In the genomic region with DNA sequence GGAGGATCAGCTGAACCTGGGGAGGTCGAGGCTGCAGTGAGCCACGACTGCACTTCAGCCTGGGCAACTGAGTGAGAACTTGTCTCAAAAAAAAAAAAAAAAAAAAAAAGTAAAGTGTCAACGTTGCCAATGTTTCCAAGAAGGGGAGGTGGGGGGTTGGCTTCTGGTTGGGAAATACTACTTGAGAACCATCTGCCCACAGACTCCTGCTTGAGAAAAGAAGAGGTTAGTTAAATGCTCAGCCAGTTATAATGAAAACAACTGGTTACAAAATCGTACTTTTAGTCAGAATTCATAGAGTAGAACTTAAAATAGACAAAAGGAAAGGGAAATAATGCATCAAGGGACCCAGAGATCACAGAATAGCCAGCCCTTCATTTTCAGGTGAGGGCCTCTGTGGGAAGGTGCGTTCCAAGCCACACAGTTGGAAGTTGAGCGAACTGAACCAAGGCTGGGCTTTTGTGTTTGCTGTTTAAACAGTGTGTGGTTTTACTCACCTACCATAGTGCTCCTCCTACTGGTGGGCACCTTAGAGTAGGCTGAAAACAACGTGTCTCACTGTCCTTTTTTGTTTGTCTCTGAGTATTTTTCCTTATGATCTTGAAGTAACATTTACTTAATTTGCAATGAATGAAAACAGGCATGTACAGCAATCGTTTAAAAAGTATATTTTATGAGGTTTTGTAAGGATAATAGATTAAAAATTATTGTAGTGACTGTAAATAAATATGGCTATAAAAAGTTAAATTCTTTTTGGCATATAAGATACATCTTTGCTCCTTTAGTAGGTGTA, we compare ENCODE assay signal across 1 cellular context.
TF ChIP-seq lines count a peak whose summit lies in the region.

No MANE protein-coding gene starts in this region.

TF ChIP-seq in K562, 482 proteins besides CTCF, POLR2A, EP300 and RAD21 (continued from another document and continues in another):
- TF ChIP-seq MGA (IDR thresholded peaks at IDR 0.05) (peak; percentile 22; the same call in 1 of the 2 replicates), DEAF1 (CRISPR knock-in tag; IDR thresholded peaks at IDR 0.05) (peak; percentile 75), RFX7 (CRISPR knock-in tag; IDR thresholded peaks at IDR 0.05) (no peak), KLF1 (tag; IDR thresholded peaks at IDR 0.05) (no peak), KLF13 (tag; IDR thresholded peaks at IDR 0.05; ENCODE audit: borderline replicate concordance, low read depth) (no peak), ZHX1 (conservative IDR thresholded peaks at IDR 0.05; ENCODE audit: low read length) (no peak), MLLT1 (IDR thresholded peaks at IDR 0.05) (0 out of 4 replicates have a peak, but pooled peaks have one; percentile 45 to 52), EWSR1 (IDR thresholded peaks at IDR 0.05; ENCODE audit: borderline replicate concordance, low read depth, partially characterized antibody) (peak; percentile 97), TARDBP (IDR thresholded peaks at IDR 0.05) (no peak), JUND (IDR thresholded peaks at IDR 0.05; ENCODE audit: borderline replicate concordance, low read depth, low read length) (peak; percentile 51; the same call in 1 of the 2 replicates), JUND (tag; IDR thresholded peaks at IDR 0.05; ENCODE audit: borderline replicate concordance, low read depth, low read length) (no peak; the same call in 2 of the 3 replicates), NCOA2 (IDR thresholded peaks at IDR 0.05; ENCODE audit: partially characterized antibody in 2 of 2) (peak in 1 of 2 experiments; percentile 11), ATF1 (CRISPR knock-in tag; IDR thresholded peaks at IDR 0.05) (no peak), ATF1 (tag; IDR thresholded peaks at IDR 0.05) (peak; percentile 42; the same call in 1 of the 2 replicates), ARID2 (IDR thresholded peaks at IDR 0.05) (peak; percentile 78; the same call in 1 of the 2 replicates), BCOR (IDR thresholded peaks at IDR 0.05) (peak; percentile 15; the same call in 1 of the 2 replicates), CC2D1A (IDR thresholded peaks at IDR 0.05) (0 out of 2 replicates have a peak, but pooled peaks have one; percentile 53), NR4A1 (CRISPR knock-in tag; IDR thresholded peaks at IDR 0.05) (no peak), NR4A1 (tag; IDR thresholded peaks at IDR 0.05) (0 out of 2 replicates have a peak, but pooled peaks have one; percentile 35), SMARCA4 (IDR thresholded peaks at IDR 0.05) (peak; percentile 52), CREM (IDR thresholded peaks at IDR 0.05; ENCODE audit: low read depth) (peak; percentile 66), ZEB2 (IDR thresholded peaks at IDR 0.05) (peak; percentile 46; the same call in 1 of the 2 replicates), NFRKB (IDR thresholded peaks at IDR 0.05; ENCODE audit: low read depth) (peak; percentile 42; the same call in 1 of the 2 replicates), SMAD4 (CRISPR knock-in tag; conservative IDR thresholded peaks at IDR 0.05) (0 out of 2 replicates have a peak, but pooled peaks have one; percentile 13), DPF2 (IDR thresholded peaks at IDR 0.05) (0 out of 2 replicates have a peak, but pooled peaks have one; percentile 18), FOSL1 (tag; conservative IDR thresholded peaks at IDR 0.05) (0 out of 2 replicates have a peak, but pooled peaks have one; percentile 19), ESRRA (IDR thresholded peaks at IDR 0.05; ENCODE audit: borderline replicate concordance, low read depth) (peak; percentile 24; the same call in 1 of the 2 replicates), MAZ (CRISPR knock-in tag; conservative IDR thresholded peaks at IDR 0.05 in 1 of 2, IDR thresholded peaks at IDR 0.05 in 1 of 2) (peak in 1 of 2 experiments; percentile 59; a peak in 2 of 4 replicates)
- TF ChIP-seq, protein P1, sequence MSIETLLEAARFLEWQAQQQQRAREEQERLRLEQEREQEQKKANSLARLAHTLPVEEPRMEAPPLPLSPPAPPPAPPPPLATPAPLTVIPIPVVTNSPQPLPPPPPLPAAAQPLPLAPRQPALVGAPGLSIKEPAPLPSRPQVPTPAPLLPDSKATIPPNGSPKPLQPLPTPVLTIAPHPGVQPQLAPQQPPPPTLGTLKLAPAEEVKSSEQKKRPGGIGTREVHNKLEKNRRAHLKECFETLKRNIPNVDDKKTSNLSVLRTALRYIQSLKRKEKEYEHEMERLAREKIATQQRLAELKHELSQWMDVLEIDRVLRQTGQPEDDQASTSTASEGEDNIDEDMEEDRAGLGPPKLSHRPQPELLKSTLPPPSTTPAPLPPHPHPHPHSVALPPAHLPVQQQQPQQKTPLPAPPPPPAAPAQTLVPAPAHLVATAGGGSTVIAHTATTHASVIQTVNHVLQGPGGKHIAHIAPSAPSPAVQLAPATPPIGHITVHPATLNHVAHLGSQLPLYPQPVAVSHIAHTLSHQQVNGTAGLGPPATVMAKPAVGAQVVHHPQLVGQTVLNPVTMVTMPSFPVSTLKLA (conservative IDR thresholded peaks at IDR 0.05) = peak; percentile 27 to 36; a peak in 2 of 4 replicates
